2 cellular contexts compared by ENCODE assay signal in the genomic region with DNA sequence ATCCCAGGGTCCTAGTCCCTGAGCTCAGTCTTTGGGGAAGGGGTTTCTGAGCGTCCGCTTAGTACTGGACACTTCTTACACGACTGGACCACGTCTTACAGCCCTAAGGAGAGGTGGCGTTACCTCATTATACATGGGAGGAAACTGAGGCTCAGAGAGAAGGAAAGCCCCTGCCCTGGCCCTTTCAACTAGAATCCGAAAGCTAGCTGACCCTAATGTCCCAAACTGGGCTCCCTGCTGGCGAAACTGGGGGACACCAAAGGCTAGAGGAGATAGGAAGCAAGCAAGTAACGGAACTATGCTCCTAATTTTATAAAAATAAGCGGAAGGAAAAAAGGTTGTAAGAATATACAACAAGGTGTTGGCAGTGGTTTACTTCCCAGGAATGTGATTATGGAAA.
TF ChIP-seq lines count a peak whose summit lies in the region.

No MANE protein-coding gene starts in this region.

TF ChIP-seq in SK-N-SH, 30 proteins besides CTCF, POLR2A, EP300 and RAD21 (continued from another document):
- TF ChIP-seq, protein P1, sequence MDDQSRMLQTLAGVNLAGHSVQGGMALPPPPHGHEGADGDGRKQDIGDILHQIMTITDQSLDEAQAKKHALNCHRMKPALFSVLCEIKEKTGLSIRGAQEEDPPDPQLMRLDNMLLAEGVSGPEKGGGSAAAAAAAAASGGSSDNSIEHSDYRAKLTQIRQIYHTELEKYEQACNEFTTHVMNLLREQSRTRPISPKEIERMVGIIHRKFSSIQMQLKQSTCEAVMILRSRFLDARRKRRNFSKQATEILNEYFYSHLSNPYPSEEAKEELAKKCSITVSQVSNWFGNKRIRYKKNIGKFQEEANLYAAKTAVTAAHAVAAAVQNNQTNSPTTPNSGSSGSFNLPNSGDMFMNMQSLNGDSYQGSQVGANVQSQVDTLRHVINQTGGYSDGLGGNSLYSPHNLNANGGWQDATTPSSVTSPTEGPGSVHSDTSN (IDR thresholded peaks at IDR 0.05), result no peak
- TF ChIP-seq JUND (IDR thresholded peaks at IDR 0.05), result no peak
- TF ChIP-seq SMC3 (IDR thresholded peaks at IDR 0.05; ENCODE audit: low read depth, low read length), result no peak
- TF ChIP-seq FOXJ3 (CRISPR knock-in tag; IDR thresholded peaks at IDR 0.05), result no peak
- TF ChIP-seq RFX5 (IDR thresholded peaks at IDR 0.05; ENCODE audit: low read length), result no peak
- TF ChIP-seq, protein P2, sequence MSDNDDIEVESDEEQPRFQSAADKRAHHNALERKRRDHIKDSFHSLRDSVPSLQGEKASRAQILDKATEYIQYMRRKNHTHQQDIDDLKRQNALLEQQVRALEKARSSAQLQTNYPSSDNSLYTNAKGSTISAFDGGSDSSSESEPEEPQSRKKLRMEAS (IDR thresholded peaks at IDR 0.05; ENCODE audit: low read depth), result no peak
- TF ChIP-seq SIN3A (IDR thresholded peaks at IDR 0.05; ENCODE audit: borderline replicate concordance, low read depth, low read length), result no peak
- TF ChIP-seq MXI1 (IDR thresholded peaks at IDR 0.05; ENCODE audit: low read depth, low read length), result no peak
- TF ChIP-seq, protein P3, sequence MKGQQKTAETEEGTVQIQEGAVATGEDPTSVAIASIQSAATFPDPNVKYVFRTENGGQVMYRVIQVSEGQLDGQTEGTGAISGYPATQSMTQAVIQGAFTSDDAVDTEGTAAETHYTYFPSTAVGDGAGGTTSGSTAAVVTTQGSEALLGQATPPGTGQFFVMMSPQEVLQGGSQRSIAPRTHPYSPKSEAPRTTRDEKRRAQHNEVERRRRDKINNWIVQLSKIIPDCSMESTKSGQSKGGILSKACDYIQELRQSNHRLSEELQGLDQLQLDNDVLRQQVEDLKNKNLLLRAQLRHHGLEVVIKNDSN (IDR thresholded peaks at IDR 0.05; ENCODE audit: borderline replicate concordance, low read depth), result no peak
- no peak for TF ChIP-seq TEAD4 (IDR thresholded peaks at IDR 0.05; ENCODE audit: borderline replicate concordance, insufficient read depth)
- TF ChIP-seq TAF1 (IDR thresholded peaks at IDR 0.05; ENCODE audit: borderline replicate concordance, low read depth, low read length), result no peak
- TF ChIP-seq NFIC (IDR thresholded peaks at IDR 0.05; ENCODE audit: borderline replicate concordance), result no peak
- TF ChIP-seq EZH2phosphoT487 (IDR thresholded peaks at IDR 0.05; ENCODE audit: borderline replicate concordance, low read depth), result no peak
- no peak for TF ChIP-seq POLR2AphosphoS5 (IDR thresholded peaks at IDR 0.05; ENCODE audit: low read depth, low read length)
- TF ChIP-seq, protein P4, sequence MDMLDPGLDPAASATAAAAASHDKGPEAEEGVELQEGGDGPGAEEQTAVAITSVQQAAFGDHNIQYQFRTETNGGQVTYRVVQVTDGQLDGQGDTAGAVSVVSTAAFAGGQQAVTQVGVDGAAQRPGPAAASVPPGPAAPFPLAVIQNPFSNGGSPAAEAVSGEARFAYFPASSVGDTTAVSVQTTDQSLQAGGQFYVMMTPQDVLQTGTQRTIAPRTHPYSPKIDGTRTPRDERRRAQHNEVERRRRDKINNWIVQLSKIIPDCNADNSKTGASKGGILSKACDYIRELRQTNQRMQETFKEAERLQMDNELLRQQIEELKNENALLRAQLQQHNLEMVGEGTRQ (IDR thresholded peaks at IDR 0.05; ENCODE audit: borderline replicate concordance, low read depth, low read length), result no peak

TF ChIP-seq in SK-N-SH treated with all-trans-retinoic acid at 6 μM for 48 hours, 23 proteins besides CTCF, POLR2A, EP300 and RAD21 (continued from another document):
- TF ChIP-seq, protein P5, sequence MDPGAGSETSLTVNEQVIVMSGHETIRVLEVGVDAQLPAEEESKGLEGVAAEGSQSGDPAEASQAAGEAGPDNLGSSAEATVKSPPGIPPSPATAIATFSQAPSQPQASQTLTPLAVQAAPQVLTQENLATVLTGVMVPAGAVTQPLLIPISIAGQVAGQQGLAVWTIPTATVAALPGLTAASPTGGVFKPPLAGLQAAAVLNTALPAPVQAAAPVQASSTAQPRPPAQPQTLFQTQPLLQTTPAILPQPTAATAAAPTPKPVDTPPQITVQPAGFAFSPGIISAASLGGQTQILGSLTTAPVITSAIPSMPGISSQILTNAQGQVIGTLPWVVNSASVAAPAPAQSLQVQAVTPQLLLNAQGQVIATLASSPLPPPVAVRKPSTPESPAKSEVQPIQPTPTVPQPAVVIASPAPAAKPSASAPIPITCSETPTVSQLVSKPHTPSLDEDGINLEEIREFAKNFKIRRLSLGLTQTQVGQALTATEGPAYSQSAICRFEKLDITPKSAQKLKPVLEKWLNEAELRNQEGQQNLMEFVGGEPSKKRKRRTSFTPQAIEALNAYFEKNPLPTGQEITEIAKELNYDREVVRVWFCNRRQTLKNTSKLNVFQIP (CRISPR knock-in tag; IDR thresholded peaks at IDR 0.05; ENCODE audit: borderline replicate concordance, low read depth), result no peak
- TF ChIP-seq ZNF565 (CRISPR knock-in tag; conservative IDR thresholded peaks at IDR 0.05; ENCODE audit: low read depth), result no peak
- no peak for TF ChIP-seq GLIS3 (CRISPR knock-in tag; IDR thresholded peaks at IDR 0.05)
- no peak for TF ChIP-seq OSR1 (CRISPR knock-in tag; IDR thresholded peaks at IDR 0.05)
- TF ChIP-seq PPARA (CRISPR knock-in tag; IDR thresholded peaks at IDR 0.05; ENCODE audit: borderline replicate concordance), result no peak
- TF ChIP-seq TCF4 (CRISPR knock-in tag; IDR thresholded peaks at IDR 0.05; ENCODE audit: borderline replicate concordance), result no peak
- TF ChIP-seq ZFP3 (CRISPR knock-in tag; IDR thresholded peaks at IDR 0.05), result no peak
- TF ChIP-seq, protein P6, sequence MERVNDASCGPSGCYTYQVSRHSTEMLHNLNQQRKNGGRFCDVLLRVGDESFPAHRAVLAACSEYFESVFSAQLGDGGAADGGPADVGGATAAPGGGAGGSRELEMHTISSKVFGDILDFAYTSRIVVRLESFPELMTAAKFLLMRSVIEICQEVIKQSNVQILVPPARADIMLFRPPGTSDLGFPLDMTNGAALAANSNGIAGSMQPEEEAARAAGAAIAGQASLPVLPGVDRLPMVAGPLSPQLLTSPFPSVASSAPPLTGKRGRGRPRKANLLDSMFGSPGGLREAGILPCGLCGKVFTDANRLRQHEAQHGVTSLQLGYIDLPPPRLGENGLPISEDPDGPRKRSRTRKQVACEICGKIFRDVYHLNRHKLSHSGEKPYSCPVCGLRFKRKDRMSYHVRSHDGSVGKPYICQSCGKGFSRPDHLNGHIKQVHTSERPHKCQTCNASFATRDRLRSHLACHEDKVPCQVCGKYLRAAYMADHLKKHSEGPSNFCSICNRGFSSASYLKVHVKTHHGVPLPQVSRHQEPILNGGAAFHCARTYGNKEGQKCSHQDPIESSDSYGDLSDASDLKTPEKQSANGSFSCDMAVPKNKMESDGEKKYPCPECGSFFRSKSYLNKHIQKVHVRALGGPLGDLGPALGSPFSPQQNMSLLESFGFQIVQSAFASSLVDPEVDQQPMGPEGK (CRISPR knock-in tag; IDR thresholded peaks at IDR 0.05; ENCODE audit: borderline replicate concordance), result no peak
- TF ChIP-seq ISL1 (CRISPR knock-in tag; IDR thresholded peaks at IDR 0.05), result no peak
- TF ChIP-seq, protein P7, sequence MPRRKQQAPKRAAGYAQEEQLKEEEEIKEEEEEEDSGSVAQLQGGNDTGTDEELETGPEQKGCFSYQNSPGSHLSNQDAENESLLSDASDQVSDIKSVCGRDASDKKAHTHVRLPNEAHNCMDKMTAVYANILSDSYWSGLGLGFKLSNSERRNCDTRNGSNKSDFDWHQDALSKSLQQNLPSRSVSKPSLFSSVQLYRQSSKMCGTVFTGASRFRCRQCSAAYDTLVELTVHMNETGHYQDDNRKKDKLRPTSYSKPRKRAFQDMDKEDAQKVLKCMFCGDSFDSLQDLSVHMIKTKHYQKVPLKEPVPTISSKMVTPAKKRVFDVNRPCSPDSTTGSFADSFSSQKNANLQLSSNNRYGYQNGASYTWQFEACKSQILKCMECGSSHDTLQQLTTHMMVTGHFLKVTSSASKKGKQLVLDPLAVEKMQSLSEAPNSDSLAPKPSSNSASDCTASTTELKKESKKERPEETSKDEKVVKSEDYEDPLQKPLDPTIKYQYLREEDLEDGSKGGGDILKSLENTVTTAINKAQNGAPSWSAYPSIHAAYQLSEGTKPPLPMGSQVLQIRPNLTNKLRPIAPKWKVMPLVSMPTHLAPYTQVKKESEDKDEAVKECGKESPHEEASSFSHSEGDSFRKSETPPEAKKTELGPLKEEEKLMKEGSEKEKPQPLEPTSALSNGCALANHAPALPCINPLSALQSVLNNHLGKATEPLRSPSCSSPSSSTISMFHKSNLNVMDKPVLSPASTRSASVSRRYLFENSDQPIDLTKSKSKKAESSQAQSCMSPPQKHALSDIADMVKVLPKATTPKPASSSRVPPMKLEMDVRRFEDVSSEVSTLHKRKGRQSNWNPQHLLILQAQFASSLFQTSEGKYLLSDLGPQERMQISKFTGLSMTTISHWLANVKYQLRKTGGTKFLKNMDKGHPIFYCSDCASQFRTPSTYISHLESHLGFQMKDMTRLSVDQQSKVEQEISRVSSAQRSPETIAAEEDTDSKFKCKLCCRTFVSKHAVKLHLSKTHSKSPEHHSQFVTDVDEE (CRISPR knock-in tag; IDR thresholded peaks at IDR 0.05), result no peak
